Comparison of ENCODE assay signal across 1 cellular context in genomic region chr17:19978206-19978802, GRCh38.
TF ChIP-seq lines count a peak whose summit lies in the region.

No MANE protein-coding gene starts in this region.

TF ChIP-seq in GM23338, 12 proteins besides CTCF, POLR2A, EP300 and RAD21 (continued from another document):
- TF ChIP-seq ZNF462 (CRISPR knock-in tag; IDR thresholded peaks at IDR 0.05) (no peak), EZH2 (IDR thresholded peaks at IDR 0.05; ENCODE audit: low read depth, unreplicated experiment) (no peak), POLR2AphosphoS5 (IDR thresholded peaks at IDR 0.05; ENCODE audit: low read depth) (no peak; the same call in 1 of the 2 replicates), NANOG (IDR thresholded peaks at IDR 0.05; ENCODE audit: borderline replicate concordance) (no peak), ZNF114 (CRISPR knock-in tag; IDR thresholded peaks at IDR 0.05) (no peak), JUNB (IDR thresholded peaks at IDR 0.05; ENCODE audit: unreplicated experiment) (no peak), EZH2phosphoT487 (IDR thresholded peaks at IDR 0.05; ENCODE audit: unreplicated experiment) (no peak)
TF ChIP-seq in GM23338: peak in this region for 0.
